Comparison of ENCODE assay signal across 8 cellular contexts in the genomic region with DNA sequence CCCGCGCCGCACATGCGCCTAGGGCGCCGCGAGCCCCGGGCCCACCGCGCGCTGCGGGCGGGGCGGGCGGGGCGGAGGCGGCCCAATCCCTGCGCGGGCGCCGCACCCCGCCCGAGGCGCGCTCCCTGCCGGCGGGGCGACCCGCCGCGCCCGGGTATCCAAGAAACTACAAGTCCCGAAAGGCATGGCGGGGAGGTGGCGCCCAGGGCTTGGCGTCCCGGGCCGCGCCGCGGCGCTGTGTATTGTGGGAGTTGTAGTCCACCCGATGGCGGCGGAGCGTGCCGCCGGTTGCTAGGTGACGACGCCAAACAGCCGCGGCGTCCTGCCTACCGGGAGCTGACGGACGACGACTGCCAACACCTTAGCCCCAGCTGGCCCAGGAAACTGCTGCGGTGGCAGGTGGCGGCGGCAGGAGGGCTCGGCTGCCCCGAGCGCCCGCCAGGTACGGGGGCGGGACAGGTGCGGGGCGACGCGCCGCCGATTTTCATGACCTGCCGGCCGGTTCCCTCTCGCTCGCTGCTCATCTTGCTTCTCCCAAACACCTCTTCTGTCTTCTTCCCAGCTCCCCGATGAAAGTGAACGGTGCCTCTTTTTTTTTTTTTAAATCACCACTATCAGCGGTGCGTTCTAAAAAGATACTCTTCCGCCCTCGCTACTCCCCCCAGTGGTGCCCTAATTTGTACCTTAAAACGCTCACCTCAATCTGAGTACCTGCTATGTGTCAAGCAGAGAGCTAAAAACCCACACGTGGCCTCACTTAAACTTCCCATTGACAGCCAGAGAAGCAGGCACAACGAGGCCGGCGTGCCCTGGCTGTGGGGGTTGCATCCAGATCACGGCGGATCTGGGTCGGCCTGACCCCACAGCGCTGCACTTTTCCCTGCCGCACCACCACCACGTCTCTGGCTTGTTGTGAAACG. TPM values are rescaled to one million over a fixed set of nuclear protein-coding genes. Genes with fewer than 3 reads are reported as not detected.
A peak's percentile ranks its signal among the peaks of the same experiment; 100 is the strongest.
DNase-seq lines count a peak whose midpoint lies in the region; ATAC-seq, FAIRE-seq and TF ChIP-seq lines count a peak whose summit lies in the region.

A gene (plus strand): TSS at position 304 of the 920 bp plus-strand sequence.

- H3K4me2 ChIP-seq in keratinocyte (ENCODE audit: control insufficient read depth, extremely low read depth, insufficient read depth, low read depth, low read length), result peak within 1 kb of the TSS; percentile 91

- TF ChIP-seq CTCF in AG09309 (IDR thresholded peaks at IDR 0.05; ENCODE audit: control insufficient read depth, insufficient read depth, low read depth, low read length, missing control alignments) (peak; percentile 6), keratinocyte (optimal IDR thresholded peaks at IDR 0.05 in 1 of 3, IDR thresholded peaks at IDR 0.05 in 1 of 3, conservative IDR thresholded peaks at IDR 0.05 in 1 of 3; ENCODE audit: extremely low read depth in 1 of 3, insufficient read depth in 2 of 3, low read length in 3 of 3) (peak in 1 of 3 experiments; percentile 13)

- FAIRE-seq in keratinocyte (lab: Jason Lieb, UNC), result no peak

- no peaks in the 10 kb centered on the region for H3K36me3 ChIP-seq in keratinocyte (ENCODE audit: control insufficient read depth in 2 of 2, extremely low read depth in 1 of 2, insufficient read depth in 2 of 2, low read length in 2 of 2)

- no peaks in the 10 kb centered on the region for H4K20me1 ChIP-seq in keratinocyte (ENCODE audit: control insufficient read depth, extremely low read depth, insufficient read depth, low read length)

- H3K36me3 Mint-ChIP-seq in central memory CD8-positive, alpha-beta T cell (ENCODE audit: insufficient read depth), result peaks cover 20% of the 10 kb centered on the region

- peak within 1 kb of the TSS; percentile 96 for H3K27ac Mint-ChIP-seq in central memory CD8-positive, alpha-beta T cell (ENCODE audit: low read depth)

- H2AFZ ChIP-seq in keratinocyte (ENCODE audit: control insufficient read depth, low read length), result peak within 1 kb of the TSS; percentile 33

- H3K9me1 ChIP-seq in keratinocyte (ENCODE audit: control insufficient read depth, extremely low read depth, insufficient read depth, low read length), result no peaks in the 10 kb centered on the region

- peak; percentile 90 for ATAC-seq in GM19023 (IDR thresholded peaks at IDR 0.05; ENCODE audit: unreplicated experiment)
- peak; percentile 89 for ATAC-seq in HG03280 (IDR thresholded peaks at IDR 0.05; ENCODE audit: unreplicated experiment)
- peak; percentile 89 for ATAC-seq in central memory CD8-positive, alpha-beta T cell (replicated peaks; ENCODE audit: extremely low read depth, poor library complexity, severe bottlenecking)

- H3K27ac ChIP-seq in keratinocyte (ENCODE audit: control insufficient read depth, insufficient read depth, low read length), result no peak within 1 kb of the TSS

- H3K27me3 ChIP-seq in keratinocyte (ENCODE audit: control insufficient read depth, extremely low read depth, insufficient read depth, low read length), result peaks cover 65% of the 10 kb centered on the region

- no peaks in the 10 kb centered on the region for H3K79me2 ChIP-seq in keratinocyte (ENCODE audit: control insufficient read depth, insufficient read depth, low read length)

- peak within 1 kb of the TSS; percentile 59 for H3K4me3 ChIP-seq in AG09309 (ENCODE audit: control insufficient read depth, low read depth, low read length)
- H3K4me3 ChIP-seq in keratinocyte (ENCODE audit: control insufficient read depth in 2 of 3, extremely low read depth in 1 of 3, insufficient read depth in 2 of 3, low read depth in 1 of 3, low read length in 3 of 3), result peak within 1 kb of the TSS; percentile 44 to 69 (median 68)

- dilution Hi-C loops in keratinocyte (cut with MboI; ENCODE audit: extremely low pct_ligation_motif_present, low sequenced_read_pairs), result no loop called here

- no peaks in the 10 kb centered on the region for H3K9me3 ChIP-seq in keratinocyte (ENCODE audit: control insufficient read depth, low read depth, low read length)

- peak within 1 kb of the TSS; percentile 86 for H3K4me3 Mint-ChIP-seq in central memory CD8-positive, alpha-beta T cell

- H3K9me3 Mint-ChIP-seq in central memory CD8-positive, alpha-beta T cell, result no peaks in the 10 kb centered on the region

- DNase-seq in AG09309 (ENCODE audit: low read depth) (peak; percentile 64), NCI-H345 treated with DMSO at 0.1 percent for 48 hours (lab: John Stamatoyannopoulos, UW; ENCODE audit: unreplicated experiment) (peak; percentile 82), keratinocyte (ENCODE audit: low read depth, low spot score) (peak; percentile 66)
- peak; percentile 96 for DNase-seq in activated CD4-positive, CD25-positive, alpha-beta regulatory T cell treated with anti-CD3 and anti-CD28 coated beads, Interleukin-2, amount 50 U/mL, for 16 hours (ENCODE audit: low read depth, low spot score)
- DNase-seq in central memory CD8-positive, alpha-beta T cell (ENCODE audit: low spot score in 2 of 2), result peak; percentile 84 to 94
- peak; percentile 98 for DNase-seq in stimulated activated CD4-positive, alpha-beta T cell treated with anti-CD3 and anti-CD28 coated beads, Interleukin-12 subunit alpha, Interleukin-12 subunit beta, amount 100 ng/mL, for 4 hours

- H3K4me1 ChIP-seq in keratinocyte (ENCODE audit: control insufficient read depth, extremely low read depth, insufficient read depth, low read length), result peaks cover 11% of the 10 kb centered on the region

- peak within 1 kb of the TSS; percentile 50 for H3K9ac ChIP-seq in keratinocyte (ENCODE audit: control insufficient read depth, extremely low read depth, insufficient read depth, low read length)

- peaks cover 40% of the 10 kb centered on the region for H3K4me1 Mint-ChIP-seq in central memory CD8-positive, alpha-beta T cell

- H3K27me3 Mint-ChIP-seq in central memory CD8-positive, alpha-beta T cell, result no peaks in the 10 kb centered on the region

RNA-seq across cellular contexts. Expression of the gene that starts here (rescaled TPM):
- not detected in 3 replicates for polyA plus RNA-seq in keratinocyte
- polyA plus RNA-seq in keratinocyte (2011; ENCODE audit: low read depth), result not detected
- polyA plus RNA-seq in keratinocyte (2011; cell fraction: cytosol; rRNA removed), result not detected in 2 replicates
- not detected in 2 replicates for polyA plus RNA-seq in keratinocyte (2011; cell fraction: nucleus; rRNA removed)
- not detected in 2 replicates for polyA plus RNA-seq in keratinocyte (2012; ENCODE audit: low replicate concordance)
- not detected in 3 replicates for polyA minus RNA-seq in keratinocyte
- not detected for polyA minus RNA-seq in keratinocyte (2011; cell fraction: cytosol; rRNA and poly(A)+ RNA removed)
- polyA minus RNA-seq in keratinocyte (2011; cell fraction: nucleus; rRNA and poly(A)+ RNA removed), result not detected in 2 replicates

Comparison
In these comparisons a context has a peak if more than half of its experiments do, and no peak if none do; other contexts are left out.
1. Peak in DNase-seq, H3K4me3 ChIP-seq, H3K9ac ChIP-seq and H3K4me2 ChIP-seq in keratinocyte; RNA of the gene not detected or under 1 TPM.